Comparison of ENCODE assay signal across 10 cellular contexts in genomic region chr22:37218771-37219411, GRCh38. TPM values are rescaled to one million over a fixed set of nuclear protein-coding genes. Genes with fewer than 3 reads are reported as not detected.
DNase-seq lines count a peak whose midpoint lies in the region; ATAC-seq and TF ChIP-seq lines count a peak whose summit lies in the region.
"Had no signal": no experiment of that assay in that cellular context is flagged by ENCODE, and none has a peak within 500 bp of the region (broad histone marks: within the 10 kb centered on the region; RNA-seq: fewer than 3 reads in every experiment).

No MANE protein-coding gene starts in this region.

- H3K27ac ChIP-seq in CD4-positive, CD25-positive, alpha-beta regulatory T cell (ENCODE audit: insufficient read depth, low read length, poor library complexity, severe bottlenecking), result peak overlapping the region; percentile 87
- H3K27ac ChIP-seq in transverse colon, result peak overlapping the region; percentile 2 to 78 (median 36)

- H3K9me3 ChIP-seq in CD4-positive, CD25-positive, alpha-beta regulatory T cell (ENCODE audit: control insufficient read depth in 2 of 2, low read length in 2 of 2), result no peaks in the 10 kb centered on the region
- H3K9me3 ChIP-seq in transverse colon, result no peaks in the 10 kb centered on the region

- no peaks in the 10 kb centered on the region for H3K27me3 ChIP-seq in CD4-positive, CD25-positive, alpha-beta regulatory T cell (ENCODE audit: control insufficient read depth, insufficient read depth, low read length)
- no peaks in the 10 kb centered on the region for H3K27me3 ChIP-seq in transverse colon

- peaks cover 3% of the 10 kb centered on the region for H3K36me3 ChIP-seq in CD4-positive, CD25-positive, alpha-beta regulatory T cell (ENCODE audit: control insufficient read depth, insufficient read depth, low read length)
- no peaks in the 10 kb centered on the region for H3K36me3 ChIP-seq in transverse colon

- H3K4me3 Mint-ChIP-seq in CD4-positive, CD25-positive, alpha-beta regulatory T cell, result peak overlapping the region; percentile 71 to 93 (median 86)

- no peak for TF ChIP-seq EP300 in transverse colon (IDR thresholded peaks at IDR 0.05; ENCODE audit: low read depth)

- in situ Hi-C loops in transverse colon (cut with MboI; ENCODE audit: low pct_ligation_motif_present in 1 of 4, low pct_unique_long_range_greater_than_20kb in 1 of 4, low sequenced_read_pairs in 3 of 4), result loop anchor here in 1 of 4 donors (25.0 kb wide), 1 partner anchor 432 kb away; the partner anchor contains the start of gene IFT27

- peak overlapping the region; percentile 90 to 99 (median 98) for H3K27ac Mint-ChIP-seq in CD4-positive, CD25-positive, alpha-beta regulatory T cell

- 20 to 53% methylated on average over 1 to 7 of the region's 7 CpGs for WGBS in transverse colon (ENCODE audit: low coverage in 1 of 2), 2 donors

- no peak for TF ChIP-seq CTCF in transverse colon (IDR thresholded peaks at IDR 0.05)

- H3K9me3 Mint-ChIP-seq in CD4-positive, CD25-positive, alpha-beta regulatory T cell, result peaks cover 0 to 4% (median 0%) of the 10 kb centered on the region in 7 donors

- H3K27me3 Mint-ChIP-seq in CD4-positive, CD25-positive, alpha-beta regulatory T cell, result no peaks in the 10 kb centered on the region

- ATAC-seq in CD4-positive, CD25-positive, alpha-beta regulatory T cell (ENCODE audit: low read depth in 2 of 2), result peak; percentile 83 to 86
- ATAC-seq in GM19467 (IDR thresholded peaks at IDR 0.05; ENCODE audit: unreplicated experiment) (peak; percentile 65), HG03558 (IDR thresholded peaks at IDR 0.05; ENCODE audit: extremely low read depth, unreplicated experiment) (peak; percentile 53)

- peaks cover 10 to 93% (median 60%) of the 10 kb centered on the region in 4 donors for H3K4me1 Mint-ChIP-seq in CD4-positive, CD25-positive, alpha-beta regulatory T cell

- intact Hi-C loops in transverse colon (cut with DNase I; ENCODE audit: low total_unique reads), result no loop called here

- H3K4me1 ChIP-seq in CD4-positive, CD25-positive, alpha-beta regulatory T cell (ENCODE audit: control insufficient read depth, insufficient read depth, low read length, poor library complexity, severe bottlenecking), result peaks cover 68% of the 10 kb centered on the region
- H3K4me1 ChIP-seq in transverse colon, result peaks cover 0 to 3% (median 0%) of the 10 kb centered on the region in 4 donors

- TF ChIP-seq POLR2A in transverse colon (IDR thresholded peaks at IDR 0.05), result no peak

- peaks cover 28% of the 10 kb centered on the region for H3K36me3 Mint-ChIP-seq in CD4-positive, CD25-positive, alpha-beta regulatory T cell

- H3K4me3 ChIP-seq in CD4-positive, CD25-positive, alpha-beta regulatory T cell (ENCODE audit: low read depth, low read length), result peak overlapping the region; percentile 82
- no peak overlapping the region for H3K4me3 ChIP-seq in transverse colon

- DNase-seq in CD4-positive, CD25-positive, alpha-beta regulatory T cell, result peak; percentile 63 to 93 (median 92)
- peak; percentile 55 for DNase-seq in activated gamma-delta T cell treated with anti-CD3 and anti-CD28 coated beads, Interleukin-2, amount 50 U/mL, for 16 hours (ENCODE audit: low read depth)
- DNase-seq in transverse colon (peak; percentile 52), LoVo (ENCODE audit: low spot score) (no peak), NOMO-1 treated with dmso at 0.1 percent for 144 hours (lab: John Stamatoyannopoulos, UW; ENCODE audit: unreplicated experiment) (no peak), NCI-H2227 treated with DMSO at 0.1 percent for 48 hours (lab: John Stamatoyannopoulos, UW) (no peak)

RNA-seq across cellular contexts. Expression of gene SSTR3, which starts 6.6 kb away (rescaled TPM):
- 4.3 TPM for total RNA-seq in CD4-positive, CD25-positive, alpha-beta regulatory T cell
- polyA plus RNA-seq in CD4-positive, CD25-positive, alpha-beta regulatory T cell, result 1 to 10 TPM; 2.5 to 4.4 (median 3.6) TPM
- under 1 TPM in 2 of 4 donors, not detected in 2; 0.16 to 0.41 TPM for total RNA-seq in transverse colon
- total RNA-seq: myocyte had no signal
- polyA plus RNA-seq: BJ had no signal

RNA-seq across cellular contexts. Expression of gene RAC2, which starts 25.2 kb away (rescaled TPM):
- total RNA-seq in CD4-positive, CD25-positive, alpha-beta regulatory T cell, result 537 TPM
- 1,000 to 10,000 TPM in 2 of 4 donors, 100 to 1,000 TPM in 2; 861 to 1,162 (median 988) TPM for polyA plus RNA-seq in CD4-positive, CD25-positive, alpha-beta regulatory T cell
- 10 to 100 TPM in 3 of 4 donors, 1 to 10 TPM in 1; 5.2 to 36.3 (median 24.0) TPM for total RNA-seq in transverse colon
- total RNA-seq: myocyte had no signal

RNA-seq across cellular contexts. Expression of gene C1QTNF6, which starts 30.8 kb away (rescaled TPM):
- 13.6 TPM for total RNA-seq in CD4-positive, CD25-positive, alpha-beta regulatory T cell
- 1 to 10 TPM; 1.6 to 2.4 (median 2.1) TPM for polyA plus RNA-seq in CD4-positive, CD25-positive, alpha-beta regulatory T cell
- 10 to 100 TPM in 1 of 4 donors, 1 to 10 TPM in 3; 1.4 to 68.8 (median 7.5) TPM for total RNA-seq in transverse colon

Comparison
In these comparisons a context has a peak if more than half of its experiments do, and no peak if none do; other contexts are left out.
1. DNase-seq: peak in CD4-positive, CD25-positive, alpha-beta regulatory T cell (3 of 3), activated gamma-delta T cell treated with anti-CD3 and anti-CD28 coated beads, Interleukin-2, amount 50 U/mL, for 16 hours (single experiment) and transverse colon (single experiment); none in LoVo (single experiment), NOMO-1 treated with dmso at 0.1 percent for 144 hours (single experiment) and NCI-H2227 treated with DMSO at 0.1 percent for 48 hours (single experiment).
2. RNA of gene RAC2, which starts 25.2 kb away (total RNA-seq): 537 TPM in CD4-positive, CD25-positive, alpha-beta regulatory T cell (single experiment); 5.2 to 36.3 TPM in transverse colon; every median in the first group is over 10 times any median in the second.
3. Peak in every context shown above with its lines, with median percentiles within 50 percentile points of each other: ATAC-seq.